ENCODE assay signal across 8 cellular contexts in the genomic region with DNA sequence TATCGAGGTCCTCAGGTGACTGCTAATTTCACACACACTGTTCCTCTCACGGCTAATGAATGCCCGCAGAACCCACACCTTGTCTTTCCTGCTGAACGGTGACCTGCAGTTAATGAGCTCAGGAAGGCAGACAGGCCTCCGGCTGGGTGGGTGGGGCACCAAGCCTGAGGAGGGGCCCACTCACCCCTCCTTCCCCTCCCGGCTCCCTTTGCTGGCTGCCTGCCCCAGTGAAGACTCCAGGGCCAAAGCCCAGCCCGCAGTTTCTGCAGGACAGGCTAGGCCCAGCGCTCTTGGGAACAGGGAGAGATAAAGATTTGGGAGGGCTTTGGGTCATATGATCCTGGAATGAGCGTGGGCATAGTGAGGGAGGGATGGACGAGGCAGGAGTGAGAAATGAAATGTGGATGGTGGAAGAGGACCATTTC. TPM values are rescaled to one million over a fixed set of nuclear protein-coding genes. Genes with fewer than 3 reads are reported as not detected.
DNase-seq lines count a peak whose midpoint lies in the region; ATAC-seq, FAIRE-seq and TF ChIP-seq lines count a peak whose summit lies in the region.

No MANE protein-coding gene starts in this region.

- no peak overlapping the region for H2BK5ac ChIP-seq in mesendoderm (ENCODE audit: low read length)

- ATAC-seq in HG03039 (IDR thresholded peaks at IDR 0.05; ENCODE audit: unreplicated experiment), result no peak

- no peaks in the 10 kb centered on the region for H3K27me3 ChIP-seq in BE2C
- H3K27me3 ChIP-seq in bronchial epithelial cell (ENCODE audit: control insufficient read depth, insufficient read depth, low read length), result peaks cover 14% of the 10 kb centered on the region
- no peaks in the 10 kb centered on the region for H3K27me3 ChIP-seq in mesendoderm (ENCODE audit: insufficient read depth, low read length, poor library complexity)

- WGBS in mesendoderm (ENCODE audit: extremely low coverage, insufficient coverage, low lambda C conversion rate), result no CpG with 5 or more reads among the region's 10 CpGs

- H3K56ac ChIP-seq in mesendoderm (ENCODE audit: low read length), result peak overlapping the region; percentile 70

- H4K5ac ChIP-seq in mesendoderm (ENCODE audit: low read length), result no peak overlapping the region

- H3K4ac ChIP-seq in mesendoderm (ENCODE audit: low read depth, low read length), result no peak overlapping the region

- H4K8ac ChIP-seq in mesendoderm (ENCODE audit: low read depth, low read length), result no peak overlapping the region

- no peak overlapping the region for H2BK15ac ChIP-seq in mesendoderm (replicated peaks; ENCODE audit: low read depth)

- no peaks in the 10 kb centered on the region; the same call in 1 of the 2 replicates for H3K4me1 ChIP-seq in BE2C
- peaks cover 2% of the 10 kb centered on the region for H3K4me1 ChIP-seq in mesendoderm (ENCODE audit: control insufficient read depth, low read depth, low read length)

- FAIRE-seq in bronchial epithelial cell (lab: Jason Lieb, UNC), result no peak

- H3K4me2 ChIP-seq in mesendoderm (ENCODE audit: low read length), result no peak overlapping the region

- H3K23ac ChIP-seq in mesendoderm (ENCODE audit: low read length), result peak overlapping the region; percentile 45

- TF ChIP-seq CTCF in BE2C (IDR thresholded peaks at IDR 0.05; ENCODE audit: low read depth, low read length), result no peak
- TF ChIP-seq CTCF in bronchial epithelial cell (IDR thresholded peaks at IDR 0.05; ENCODE audit: insufficient read depth, low read length, severe bottlenecking), result no peak

- DNase-seq in BE2C (peak; percentile 66), NCI-H2029 treated with DMSO at 0.1 percent for 48 hours (lab: John Stamatoyannopoulos, UW) (peak; percentile 100), bronchial epithelial cell (ENCODE audit: low read depth) (peak; percentile 13), mesendoderm (peak; percentile 95), KG1 (lab: John Stamatoyannopoulos, UW) (no peak), middle frontal gyrus (ENCODE audit: extremely low spot score, low spot score) (no peak), MV-4-11 (lab: John Stamatoyannopoulos, UW) (no peak)

- H3K4me3 ChIP-seq in BE2C (ENCODE audit: low read depth, low read length) (no peak overlapping the region), bronchial epithelial cell (ENCODE audit: low read depth, low read length) (no peak overlapping the region), mesendoderm (ENCODE audit: low read length) (no peak overlapping the region)

- no peaks in the 10 kb centered on the region for H3K79me1 ChIP-seq in mesendoderm (ENCODE audit: low read length)

- no peak overlapping the region for H2BK120ac ChIP-seq in mesendoderm (ENCODE audit: low read depth, low read length)

- no peaks in the 10 kb centered on the region for H3K79me2 ChIP-seq in mesendoderm (ENCODE audit: control insufficient read depth, insufficient read depth, low read length)

- H3K36me3 ChIP-seq in BE2C (no peaks in the 10 kb centered on the region), bronchial epithelial cell (ENCODE audit: control insufficient read depth, insufficient read depth, low read length) (no peaks in the 10 kb centered on the region), mesendoderm (ENCODE audit: control insufficient read depth, insufficient read depth, low read length) (no peaks in the 10 kb centered on the region)

- H3K9ac ChIP-seq in mesendoderm (ENCODE audit: low read length), result no peak overlapping the region

- no peak overlapping the region for H2AK5ac ChIP-seq in mesendoderm (ENCODE audit: low read length)

- H3K18ac ChIP-seq in mesendoderm (ENCODE audit: low read length), result no peak overlapping the region

- no peak overlapping the region for H3K27ac ChIP-seq in mesendoderm (ENCODE audit: low read depth, low read length)

- H3K9me3 ChIP-seq in BE2C, result no peaks in the 10 kb centered on the region

RNA-seq across cellular contexts. Expression of a gene that starts 26.4 kb away (rescaled TPM):
- 29.1 TPM for polyA plus RNA-seq in BE2C (2012; ENCODE audit: insufficient read depth, insufficient read length, low read depth)
- total RNA-seq in bronchial epithelial cell, result 0.26 TPM in 1 of 2 replicates, not detected in the other
- polyA plus RNA-seq in mesendoderm (2013, experiment 1 of 2), result 0.32 TPM
- polyA plus RNA-seq in mesendoderm (2013, experiment 2 of 2), result 0.36 TPM

Comparison
In these comparisons a context has a peak if more than half of its experiments do, and no peak if none do; other contexts are left out.
1. DNase-seq: peak in BE2C (single experiment), NCI-H2029 treated with DMSO at 0.1 percent for 48 hours (single experiment), bronchial epithelial cell (single experiment) and mesendoderm (single experiment); none in KG1 (single experiment), middle frontal gyrus (single experiment) and MV-4-11 (single experiment).